In the genomic region with DNA sequence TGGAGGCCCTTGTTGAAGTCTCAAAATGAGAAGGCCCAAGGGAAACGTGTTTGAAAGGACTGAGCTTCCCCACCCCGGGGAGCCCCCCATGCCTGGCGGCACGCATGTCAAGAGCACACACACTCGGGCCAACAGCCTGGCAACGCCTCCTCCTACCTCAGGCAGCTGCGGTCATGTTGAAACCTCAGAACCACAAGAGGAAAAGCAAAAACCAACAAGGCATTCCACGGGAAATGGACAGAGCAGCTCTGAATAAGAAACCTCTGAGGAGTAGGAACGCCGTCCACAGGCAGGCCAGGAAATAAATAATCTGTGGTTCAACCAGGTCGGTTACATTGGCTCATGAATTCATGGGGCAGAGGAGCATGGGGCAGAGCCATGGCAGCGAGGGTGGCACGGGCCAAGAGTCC, we compare ENCODE assay signal across 10 cellular contexts.
A peak's percentile ranks its signal among the peaks of the same experiment; 100 is the strongest.
DNase-seq lines count a peak whose midpoint lies in the region; ATAC-seq and TF ChIP-seq lines count a peak whose summit lies in the region.
"Had no signal": no experiment of that assay in that cellular context is flagged by ENCODE, and none has a peak within 500 bp of the region (broad histone marks: within the 10 kb centered on the region; RNA-seq: fewer than 3 reads in every experiment).

No MANE protein-coding gene starts in this region.

- no peak overlapping the region for H2AFZ ChIP-seq in DND-41 (ENCODE audit: low read depth, low read length)
- H2AFZ ChIP-seq: PC-9 had no signal

- TF ChIP-seq EP300 in esophagus muscularis mucosa (IDR thresholded peaks at IDR 0.05) = no peak

- peaks cover 32% of the 10 kb centered on the region for H4K20me1 ChIP-seq in DND-41 (ENCODE audit: insufficient read depth, low read length)

- no peaks in the 10 kb centered on the region for H3K36me3 Mint-ChIP-seq in activated CD4-positive, alpha-beta memory T cell treated with anti-CD3 and anti-CD28 coated beads, Interleukin-2, amount 10 ng/mL, durations not matched to agents 7 days and 5 days (ENCODE audit: low read depth)
- H3K36me3 Mint-ChIP-seq in naive thymus-derived CD8-positive, alpha-beta T cell = peaks cover 0 to 2% (median 0%) of the 10 kb centered on the region in 3 donors

- CTCF ChIA-PET in activated CD4-positive, alpha-beta memory T cell treated with anti-CD3 and anti-CD28 coated beads, Interleukin-2, amount 10 ng/mL, durations not matched to agents 7 days and 5 days (lab: Charles Lee) = no interaction called here

- no peaks in the 10 kb centered on the region for H3K9me3 Mint-ChIP-seq in activated CD4-positive, alpha-beta memory T cell treated with anti-CD3 and anti-CD28 coated beads, Interleukin-2, amount 10 ng/mL, durations not matched to agents 7 days and 5 days
- H3K9me3 Mint-ChIP-seq in naive thymus-derived CD8-positive, alpha-beta T cell = no peaks in the 10 kb centered on the region

- peaks cover 4% of the 10 kb centered on the region for H3K27me3 ChIP-seq in DND-41 (ENCODE audit: insufficient read depth, low read length, poor library complexity)
- no peaks in the 10 kb centered on the region for H3K27me3 ChIP-seq in esophagus muscularis mucosa

- TF ChIP-seq CTCF in DND-41 (IDR thresholded peaks at IDR 0.05; ENCODE audit: borderline replicate concordance, extremely low read depth, low read length, poor library complexity, severe bottlenecking) (no peak), esophagus muscularis mucosa (IDR thresholded peaks at IDR 0.05) (no peak)

- peak; percentile 51 for DNase-seq in DND-41
- peak; percentile 82 for DNase-seq in M059J (ENCODE audit: low read depth)
- DNase-seq in activated CD4-positive, alpha-beta memory T cell treated with anti-CD3 and anti-CD28 coated beads, Interleukin-2, amount 10 ng/mL, durations not matched to agents 7 days and 5 days = peak; percentile 21
- DNase-seq in naive thymus-derived CD8-positive, alpha-beta T cell = peak in 3 of 10 donors; percentile 8 to 11 (median 9)
- DNase-seq in esophagus muscularis mucosa (ENCODE audit: extremely low spot score) = no peak
- DNase-seq in NCI-H1105 (lab: John Stamatoyannopoulos, UW) = no peak
- DNase-seq in germinal center (ENCODE audit: low spot score) = no peak
- DNase-seq in central memory CD4-positive, alpha-beta T cell = no peak
- DNase-seq: PC-9 had no signal

- H3K79me2 ChIP-seq in DND-41 (ENCODE audit: insufficient read depth, low read length) = no peaks in the 10 kb centered on the region

- POLR2A ChIA-PET in activated CD4-positive, alpha-beta memory T cell treated with anti-CD3 and anti-CD28 coated beads, Interleukin-2, amount 10 ng/mL, durations not matched to agents 7 days and 5 days (lab: Charles Lee) = no interaction called here
- POLR2A ChIA-PET in naive thymus-derived CD8-positive, alpha-beta T cell (lab: Charles Lee) = no interaction called here

- H3K4me1 Mint-ChIP-seq in activated CD4-positive, alpha-beta memory T cell treated with anti-CD3 and anti-CD28 coated beads, Interleukin-2, amount 10 ng/mL, durations not matched to agents 7 days and 5 days = peaks cover 13% of the 10 kb centered on the region
- H3K4me1 Mint-ChIP-seq in naive thymus-derived CD8-positive, alpha-beta T cell = peaks cover 10 to 19% (median 13%) of the 10 kb centered on the region in 4 donors

- no peak overlapping the region for H3K27ac Mint-ChIP-seq in activated CD4-positive, alpha-beta memory T cell treated with anti-CD3 and anti-CD28 coated beads, Interleukin-2, amount 10 ng/mL, durations not matched to agents 7 days and 5 days
- peak overlapping the region in 5 of 10 donors; percentile 16 to 73 (median 48) for H3K27ac Mint-ChIP-seq in naive thymus-derived CD8-positive, alpha-beta T cell

- no peaks in the 10 kb centered on the region for H3K36me3 ChIP-seq in DND-41 (ENCODE audit: insufficient read depth, low read length)
- H3K36me3 ChIP-seq in esophagus muscularis mucosa = peaks cover 0 to 23% (median 6%) of the 10 kb centered on the region in 4 donors

- WGBS in esophagus muscularis mucosa = 78% methylated on average over 11 of the region's 13 CpGs

- H3K4me3 ChIP-seq in DND-41 (ENCODE audit: low read depth in 1 of 2, low read length in 2 of 2) = no peak overlapping the region
- no peak overlapping the region for H3K4me3 ChIP-seq in esophagus muscularis mucosa
- H3K4me3 ChIP-seq: PC-9 had no signal

- peak; percentile 76 for ATAC-seq in DND-41 (ENCODE audit: insufficient read depth, low read depth)
- ATAC-seq in naive thymus-derived CD8-positive, alpha-beta T cell = peak; percentile 14 to 53
- ATAC-seq: esophagus mucosa had no signal

- H3K9ac ChIP-seq in DND-41 (ENCODE audit: low read depth, low read length) = no peak overlapping the region

- no peak overlapping the region for H3K4me2 ChIP-seq in DND-41 (ENCODE audit: insufficient read depth, low read length)
- H3K4me2 ChIP-seq: PC-9 had no signal

- no peaks in the 10 kb centered on the region for H3K9me3 ChIP-seq in DND-41 (ENCODE audit: insufficient read depth, low read length, severe bottlenecking)
- H3K9me3 ChIP-seq in esophagus muscularis mucosa = no peaks in the 10 kb centered on the region

- TF ChIP-seq POLR2A in esophagus muscularis mucosa (IDR thresholded peaks at IDR 0.05; ENCODE audit: low read depth) = no peak

- H3K27ac ChIP-seq in DND-41 (ENCODE audit: low read length) (no peak overlapping the region), esophagus muscularis mucosa (replicated peaks in 1 of 4) (no peak overlapping the region)
- H3K27ac ChIP-seq: PC-9 had no signal

- intact Hi-C loops in esophagus muscularis mucosa (cut with DNase I) = no loop called here

- H3K4me3 Mint-ChIP-seq in activated CD4-positive, alpha-beta memory T cell treated with anti-CD3 and anti-CD28 coated beads, Interleukin-2, amount 10 ng/mL, durations not matched to agents 7 days and 5 days = no peak overlapping the region
- peak overlapping the region in 9 of 10 donors; percentile 24 to 68 (median 52) for H3K4me3 Mint-ChIP-seq in naive thymus-derived CD8-positive, alpha-beta T cell

- peaks cover 12% of the 10 kb centered on the region for H3K27me3 Mint-ChIP-seq in activated CD4-positive, alpha-beta memory T cell treated with anti-CD3 and anti-CD28 coated beads, Interleukin-2, amount 10 ng/mL, durations not matched to agents 7 days and 5 days
- peaks cover 5 to 61% (median 21%) of the 10 kb centered on the region in 5 donors for H3K27me3 Mint-ChIP-seq in naive thymus-derived CD8-positive, alpha-beta T cell

- H3K4me1 ChIP-seq in DND-41 (ENCODE audit: insufficient read depth, low read length) (peaks cover 8% of the 10 kb centered on the region), esophagus muscularis mucosa (no peaks in the 10 kb centered on the region)

Comparison
In these comparisons a context has a peak if more than half of its experiments do, and no peak if none do; other contexts are left out.
1. DNase-seq: peak in DND-41 (single experiment), M059J (single experiment) and activated CD4-positive, alpha-beta memory T cell treated with anti-CD3 and anti-CD28 coated beads, Interleukin-2, amount 10 ng/mL, durations not matched to agents 7 days and 5 days (single experiment); none in esophagus muscularis mucosa (single experiment), NCI-H1105 (single experiment), germinal center (single experiment) and central memory CD4-positive, alpha-beta T cell (single experiment).